Comparison of ENCODE assay signal across 33 cellular contexts in the genomic region with DNA sequence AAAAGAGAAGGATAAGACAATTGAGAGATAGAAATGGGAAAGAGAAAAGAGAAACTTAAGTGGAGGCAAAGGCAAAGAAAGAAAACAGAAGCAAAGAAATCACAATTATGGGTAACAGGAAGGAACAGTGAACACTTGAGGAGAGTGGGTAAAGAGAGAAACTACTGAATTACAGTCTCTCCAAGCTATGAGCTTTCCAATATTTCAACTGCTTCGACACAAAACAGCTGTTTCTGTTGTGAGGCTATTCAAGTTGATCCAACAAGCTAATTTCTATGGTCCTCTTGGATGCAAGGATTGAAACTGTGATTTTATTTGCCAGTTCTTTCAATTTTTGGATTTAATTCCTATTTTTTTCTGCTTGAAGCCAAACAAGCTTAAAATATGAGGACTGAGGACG.
"Had no signal": no experiment of that assay in that cellular context is flagged by ENCODE, and none has a peak within 500 bp of the region (broad histone marks: within the 10 kb centered on the region; RNA-seq: fewer than 3 reads in every experiment).

No MANE protein-coding gene starts in this region.

- H3K4me3 ChIP-seq: body of pancreas, breast epithelium, Peyer's patch had no signal

- H3K27ac Mint-ChIP-seq: activated CD4-positive, alpha-beta memory T cell treated with anti-CD3 and anti-CD28 coated beads, Interleukin-2, amount 10 ng/mL, durations not matched to agents 7 days and 5 days; activated CD8-positive, alpha-beta memory T cell treated with anti-CD3 and anti-CD28 coated beads, Interleukin-2, amount 10 ng/mL, durations not matched to agents 7 days and 5 days; activated naive CD4-positive, alpha-beta T cell treated with anti-CD3 and anti-CD28 coated beads, Interleukin-2, amount 50 U/mL, for 24 hours; activated naive CD8-positive, alpha-beta T cell treated with anti-CD3 and anti-CD28 coated beads, Interleukin-2, amount 10 ng/mL, durations not matched to agents 7 days and 5 days; activated T-helper 17 cell treated with anti-CD3 and anti-CD28 coated beads, Interleukin-2, amount 50 U/mL, for 72 hours; T-helper 1 cell treated with Interleukin-12 subunit alpha and Interleukin-12 subunit beta and Interleukin-4 antibody, amounts not matched to agents 30 μg/mL and 1 μg/mL, for 36 hours had no signal

- H3K27me3 Mint-ChIP-seq: activated CD4-positive, alpha-beta memory T cell treated with anti-CD3 and anti-CD28 coated beads, Interleukin-2, amount 10 ng/mL, durations not matched to agents 7 days and 5 days; activated CD8-positive, alpha-beta memory T cell treated with anti-CD3 and anti-CD28 coated beads, Interleukin-2, amount 10 ng/mL, durations not matched to agents 7 days and 5 days; activated naive CD4-positive, alpha-beta T cell treated with anti-CD3 and anti-CD28 coated beads, Interleukin-2, amount 50 U/mL, for 24 hours; activated T-helper 17 cell treated with anti-CD3 and anti-CD28 coated beads, Interleukin-2, amount 50 U/mL, for 72 hours had no signal

- H3K9me3 ChIP-seq: body of pancreas, breast epithelium, Peyer's patch had no signal

- H3K36me3 Mint-ChIP-seq: activated CD8-positive, alpha-beta memory T cell treated with anti-CD3 and anti-CD28 coated beads, Interleukin-2, amount 10 ng/mL, durations not matched to agents 7 days and 5 days; activated naive CD4-positive, alpha-beta T cell treated with anti-CD3 and anti-CD28 coated beads, Interleukin-2, amount 50 U/mL, for 24 hours; activated naive CD8-positive, alpha-beta T cell treated with anti-CD3 and anti-CD28 coated beads, Interleukin-2, amount 10 ng/mL, durations not matched to agents 7 days and 5 days had no signal

- H3K27ac ChIP-seq: body of pancreas, breast epithelium, Peyer's patch had no signal

- H3K9me3 Mint-ChIP-seq: activated CD4-positive, alpha-beta memory T cell treated with anti-CD3 and anti-CD28 coated beads, Interleukin-2, amount 10 ng/mL, durations not matched to agents 7 days and 5 days; activated naive CD4-positive, alpha-beta T cell treated with anti-CD3 and anti-CD28 coated beads, Interleukin-2, amount 50 U/mL, for 24 hours; activated naive CD8-positive, alpha-beta T cell treated with anti-CD3 and anti-CD28 coated beads, Interleukin-2, amount 10 ng/mL, durations not matched to agents 7 days and 5 days; T-helper 1 cell treated with Interleukin-12 subunit alpha and Interleukin-12 subunit beta and Interleukin-4 antibody, amounts not matched to agents 30 μg/mL and 1 μg/mL, for 36 hours had no signal

- ATAC-seq: activated CD8-positive, alpha-beta memory T cell treated with anti-CD3 and anti-CD28 coated beads, Interleukin-2, amount 10 ng/mL, durations not matched to agents 7 days and 5 days; activated T-helper 17 cell treated with anti-CD3 and anti-CD28 coated beads, Interleukin-2, amount 50 U/mL, for 72 hours; body of pancreas; PC-3 had no signal

- DNase-seq: activated CD4-positive, alpha-beta memory T cell treated with anti-CD3 and anti-CD28 coated beads, Interleukin-2, amount 10 ng/mL, durations not matched to agents 7 days and 5 days; activated CD4-positive, alpha-beta T cell treated with anti-CD3 and anti-CD28 coated beads for 1 hour; activated CD4-positive, alpha-beta T cell treated with anti-CD3 and anti-CD28 coated beads for 48 hours; activated CD4-positive, CD25-positive, alpha-beta regulatory T cell; activated CD8-positive, alpha-beta memory T cell treated with anti-CD3 and anti-CD28 coated beads for 24 hours; activated CD8-positive, alpha-beta memory T cell treated with anti-CD3 and anti-CD28 coated beads, Interleukin-2, amount 10 ng/mL, durations not matched to agents 7 days and 5 days; activated CD8-positive, alpha-beta memory T cell treated with anti-CD3 and anti-CD28 coated beads, Interleukin-2, amount 50 U/mL, for 48 hours; activated gamma-delta T cell; activated naive CD4-positive, alpha-beta T cell treated with Interleukin-2 at 50 U/mL for 16 hours; activated naive CD8-positive, alpha-beta T cell treated with anti-CD3 and anti-CD28 coated beads, Interleukin-2, amount 10 ng/mL, durations not matched to agents 7 days and 5 days; activated T-cell treated with anti-CD3 and anti-CD28 coated beads, Interleukin-2, amount 50 U/mL, for 48 hours; amygdala; body of pancreas; caudate nucleus; cerebellar nuclear complex; Kasumi-1; KG1; MM.1S; NCI-H1092; NCI-H1436 treated with DMSO at 0.1 percent for 48 hours; NCI-H1694 treated with DMSO at 0.1 percent for 48 hours; NCI-H2029; NCI-H345; NCI-H524 treated with DMSO at 0.1 percent for 48 hours; PC-3; Peyer's patch; RPMI8226; T-helper 9 cell; WERI-Rb-1 had no signal

- H3K27me3 ChIP-seq: body of pancreas, breast epithelium, Peyer's patch had no signal

- H3K4me1 Mint-ChIP-seq: activated CD4-positive, alpha-beta memory T cell treated with anti-CD3 and anti-CD28 coated beads, Interleukin-2, amount 10 ng/mL, durations not matched to agents 7 days and 5 days; activated CD8-positive, alpha-beta memory T cell treated with anti-CD3 and anti-CD28 coated beads, Interleukin-2, amount 10 ng/mL, durations not matched to agents 7 days and 5 days; activated naive CD4-positive, alpha-beta T cell treated with anti-CD3 and anti-CD28 coated beads, Interleukin-2, amount 50 U/mL, for 24 hours; activated naive CD8-positive, alpha-beta T cell treated with anti-CD3 and anti-CD28 coated beads, Interleukin-2, amount 10 ng/mL, durations not matched to agents 7 days and 5 days; activated T-helper 17 cell treated with anti-CD3 and anti-CD28 coated beads, Interleukin-2, amount 50 U/mL, for 72 hours had no signal

- H3K4me3 Mint-ChIP-seq: activated CD4-positive, alpha-beta memory T cell treated with anti-CD3 and anti-CD28 coated beads, Interleukin-2, amount 10 ng/mL, durations not matched to agents 7 days and 5 days; activated CD8-positive, alpha-beta memory T cell treated with anti-CD3 and anti-CD28 coated beads, Interleukin-2, amount 10 ng/mL, durations not matched to agents 7 days and 5 days; activated naive CD4-positive, alpha-beta T cell treated with anti-CD3 and anti-CD28 coated beads, Interleukin-2, amount 50 U/mL, for 24 hours; activated naive CD8-positive, alpha-beta T cell treated with anti-CD3 and anti-CD28 coated beads, Interleukin-2, amount 10 ng/mL, durations not matched to agents 7 days and 5 days; activated T-helper 17 cell treated with anti-CD3 and anti-CD28 coated beads, Interleukin-2, amount 50 U/mL, for 72 hours; T-helper 1 cell treated with Interleukin-12 subunit alpha and Interleukin-12 subunit beta and Interleukin-4 antibody, amounts not matched to agents 30 μg/mL and 1 μg/mL, for 36 hours had no signal

- H3K36me3 ChIP-seq: breast epithelium, Peyer's patch, WERI-Rb-1 had no signal

- H3K4me1 ChIP-seq: body of pancreas, breast epithelium, Peyer's patch had no signal
